Comparison of ENCODE assay signal across 13 cellular contexts in the genomic region with DNA sequence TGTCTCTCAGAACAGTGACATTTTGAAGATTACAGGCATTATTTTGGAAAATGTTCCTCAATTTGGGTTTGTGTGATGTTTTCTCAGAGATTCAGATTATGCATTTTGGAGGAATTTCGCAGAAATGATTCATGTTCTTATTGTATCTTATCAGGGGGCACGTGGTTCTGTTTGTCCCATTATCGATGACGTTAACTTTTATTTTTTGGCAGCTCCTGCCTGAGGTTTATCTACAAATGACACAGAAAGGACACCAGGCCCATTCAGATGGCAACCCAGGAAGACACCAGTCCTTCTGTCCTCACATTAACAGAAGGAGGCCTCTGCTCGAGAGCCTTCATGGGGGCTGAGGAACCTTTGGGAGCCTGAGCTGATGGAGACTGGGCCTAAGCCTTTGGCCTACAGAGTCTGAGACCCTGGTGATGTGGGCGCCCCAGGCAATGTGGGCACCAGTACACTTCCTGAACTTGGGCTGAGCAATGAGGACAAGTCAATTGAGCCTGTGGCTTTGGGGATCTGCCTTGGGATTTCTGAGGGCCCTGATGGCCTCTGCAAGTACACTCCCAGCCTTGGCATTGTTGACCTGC. TPM values are rescaled to one million over a fixed set of nuclear protein-coding genes. Genes with fewer than 3 reads are reported as not detected.
DNase-seq lines count a peak whose midpoint lies in the region; ATAC-seq and TF ChIP-seq lines count a peak whose summit lies in the region.
"Had no signal": no experiment of that assay in that cellular context is flagged by ENCODE, and none has a peak within 500 bp of the region (broad histone marks: within the 10 kb centered on the region; RNA-seq: fewer than 3 reads in every experiment).

No MANE protein-coding gene starts in this region.

- DNase-seq in right cardiac atrium = no peak
- DNase-seq in cardiac septum (ENCODE audit: low spot score) = no peak
- no peak for DNase-seq in PC-9
- DNase-seq in fibroblast of pulmonary artery (ENCODE audit: low read depth) = peak; percentile 32
- DNase-seq in testis = peak; percentile 60
- DNase-seq in effector memory CD4-positive, alpha-beta T cell = no peak
- no peak for DNase-seq in DMS 273 (lab: John Stamatoyannopoulos, UW; ENCODE audit: unreplicated experiment)
- DNase-seq: 8988T; CD8-positive, alpha-beta T cell; COR-L47; DND-41; GF-D8 had no signal

- BruUV-seq in PC-9 (replicated peaks; lab: Mats Ljungman, UMichigan) = no TSS peak

- H3K79me2 ChIP-seq in PC-9 (ENCODE audit: low read depth) = peaks cover 18% of the 10 kb centered on the region

- no peaks in the 10 kb centered on the region for H4K20me1 ChIP-seq in PC-9 (ENCODE audit: insufficient read depth)

- peaks cover 50% of the 10 kb centered on the region for H3F3A ChIP-seq in PC-9 (ENCODE audit: insufficient read depth, low read depth)

- ATAC-seq in right cardiac atrium (peak; percentile 39 to 60), GM21737 (IDR thresholded peaks at IDR 0.05; ENCODE audit: unreplicated experiment) (no peak)
- ATAC-seq: CD8-positive, alpha-beta T cell had no signal

- no peak for TF ChIP-seq POLR2A in testis (IDR thresholded peaks at IDR 0.05)

- WGBS in right cardiac atrium = 59% methylated on average over 6 of the region's 6 CpGs
- 73 to 74% methylated on average over 6 of the region's 6 CpGs for WGBS in testis, 2 donors

- H3K27me3 ChIP-seq in right cardiac atrium (ENCODE audit: control insufficient read depth, insufficient read depth) (no peaks in the 10 kb centered on the region), PC-9 (ENCODE audit: insufficient read depth, low read depth) (no peaks in the 10 kb centered on the region), testis (no peaks in the 10 kb centered on the region)
- H3K27me3 ChIP-seq in effector memory CD4-positive, alpha-beta T cell (replicated peaks; ENCODE audit: control insufficient read depth, insufficient read depth, low read length, poor library complexity, severe bottlenecking) = no peaks in the 10 kb centered on the region

- H3K9me3 ChIP-seq in right cardiac atrium (ENCODE audit: control insufficient read depth, low read length) = no peaks in the 10 kb centered on the region
- peaks cover 17% of the 10 kb centered on the region; the same call in 1 of the 2 replicates for H3K9me3 ChIP-seq in PC-9 (ENCODE audit: insufficient read depth, low read depth)
- H3K9me3 ChIP-seq in testis = no peaks in the 10 kb centered on the region
- H3K9me3 ChIP-seq in effector memory CD4-positive, alpha-beta T cell (ENCODE audit: control insufficient read depth, low read length) = no peaks in the 10 kb centered on the region

- TF ChIP-seq CTCF in PC-9 (conservative IDR thresholded peaks at IDR 0.05) (no peak), fibroblast of pulmonary artery (IDR thresholded peaks at IDR 0.05; ENCODE audit: low read length, missing control alignments) (no peak), testis (IDR thresholded peaks at IDR 0.05) (no peak)

- H3K4me2 ChIP-seq in PC-9 = no peak overlapping the region

- intact Hi-C loops in right cardiac atrium (cut with DNase I) = no loop called here
- intact Hi-C loops in cardiac septum (cut with DNase I) = no loop called here
- intact Hi-C loops in PC-9 (cut with micrococcal nuclease; ENCODE audit: unreplicated experiment) = no loop called here
- intact Hi-C loops in testis (cut with DNase I; ENCODE audit: low total_unique reads) = no loop called here

- no peaks in the 10 kb centered on the region for H3K9me2 ChIP-seq in PC-9 (ENCODE audit: insufficient read depth)

- H3K4me3 ChIP-seq in right cardiac atrium (ENCODE audit: low read length) = no peak overlapping the region
- H3K4me3 ChIP-seq in PC-9 = no peak overlapping the region
- no peak overlapping the region for H3K4me3 ChIP-seq in fibroblast of pulmonary artery (replicated peaks; ENCODE audit: low read depth, low read length)
- no peak overlapping the region for H3K4me3 ChIP-seq in testis
- H3K4me3 ChIP-seq in effector memory CD4-positive, alpha-beta T cell (ENCODE audit: insufficient read depth, low read depth, low read length, poor library complexity, severe bottlenecking) = no peak overlapping the region

- H3K27ac ChIP-seq in right cardiac atrium (ENCODE audit: low read length) = peak overlapping the region; percentile 67
- peak overlapping the region; percentile 96 for H3K27ac ChIP-seq in PC-9
- H3K27ac ChIP-seq in testis = peak overlapping the region in 1 of 2 donors; percentile 4
- no peak overlapping the region for H3K27ac ChIP-seq in effector memory CD4-positive, alpha-beta T cell (ENCODE audit: insufficient read depth, low read length, poor library complexity, severe bottlenecking)

- H3K4me1 ChIP-seq in right cardiac atrium (ENCODE audit: control insufficient read depth, insufficient read depth, low read length) (peaks cover 4% of the 10 kb centered on the region), PC-9 (replicated peaks; ENCODE audit: insufficient read depth) (peaks cover 82% of the 10 kb centered on the region), testis (no peaks in the 10 kb centered on the region)
- H3K4me1 ChIP-seq in effector memory CD4-positive, alpha-beta T cell (ENCODE audit: control insufficient read depth, insufficient read depth, low read length, poor library complexity, severe bottlenecking) = no peaks in the 10 kb centered on the region

- no peaks in the 10 kb centered on the region for H3K36me3 ChIP-seq in PC-9 (ENCODE audit: low read depth)
- no peaks in the 10 kb centered on the region for H3K36me3 ChIP-seq in testis (ENCODE audit: low read depth, missing control alignments)
- no peaks in the 10 kb centered on the region for H3K36me3 ChIP-seq in effector memory CD4-positive, alpha-beta T cell (ENCODE audit: control insufficient read depth, insufficient read depth, low read length)

- no peak overlapping the region for H2AFZ ChIP-seq in PC-9

- POLR2A ChIA-PET in PC-9 (lab: Charles Lee; ENCODE audit: unreplicated experiment) = no interaction called here

- CTCF ChIA-PET in PC-9 (lab: Charles Lee) = no interaction called here

RNA-seq across cellular contexts. Expression of gene EZR, which starts 41.2 kb away (rescaled TPM):
- total RNA-seq in right cardiac atrium (100 to 1,000 TPM; 192 to 261 (median 244) TPM), cardiac septum (141 TPM), PC-9 (2021) (231 and 240 TPM in 2 replicates), testis (100 to 1,000 TPM; 164 to 199 TPM)
- polyA plus RNA-seq in right cardiac atrium (178 TPM), testis (ENCODE audit: insufficient read depth, low read depth, low replicate concordance) (129 TPM)

Comparison
In these comparisons a context has a peak if more than half of its experiments do, and no peak if none do; other contexts are left out.
1. DNase-seq: peak in fibroblast of pulmonary artery (single experiment) and testis (single experiment); none in right cardiac atrium (0 of 3), cardiac septum (single experiment), PC-9 (0 of 2), effector memory CD4-positive, alpha-beta T cell (0 of 3) and DMS 273 (single experiment).